Comparison of ENCODE assay signal across 1 cellular context in the genomic region with DNA sequence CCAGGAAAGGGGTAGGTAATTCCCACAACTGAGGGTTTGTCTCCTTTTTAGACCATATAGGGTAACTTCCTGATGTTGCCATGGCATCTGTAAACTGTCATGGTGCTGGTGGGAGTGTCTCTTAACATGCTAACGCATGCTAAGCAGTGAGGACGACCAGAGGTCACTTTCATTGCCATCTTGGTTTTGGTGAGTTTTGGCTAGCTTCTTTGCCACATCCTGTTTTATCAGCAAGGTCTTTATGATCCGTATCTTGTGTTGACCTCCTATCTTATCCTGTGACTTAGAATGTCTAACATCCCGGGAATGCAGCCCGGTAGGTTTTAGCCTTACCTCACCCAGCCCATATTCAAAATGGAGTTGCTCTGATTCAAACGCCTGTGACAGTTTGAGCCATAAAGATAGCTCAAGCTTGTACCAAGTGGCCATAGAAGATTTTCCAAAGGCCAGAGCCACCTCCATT.
TF ChIP-seq lines count a peak whose summit lies in the region.

No MANE protein-coding gene starts in this region.

TF ChIP-seq in GM23338, 12 proteins besides CTCF, POLR2A, EP300 and RAD21 (continued from another document):
- no peak for TF ChIP-seq STAT1 (IDR thresholded peaks at IDR 0.05; ENCODE audit: unreplicated experiment)
- no peak for TF ChIP-seq CREB1 (CRISPR knock-in tag; IDR thresholded peaks at IDR 0.05; ENCODE audit: low read depth)
